Comparison of ENCODE assay signal across 8 cellular contexts in genomic region chr10:97632949-97633884, GRCh38. TPM values are rescaled to one million over a fixed set of nuclear protein-coding genes. Genes with fewer than 3 reads are reported as not detected.
A peak's percentile ranks its signal among the peaks of the same experiment; 100 is the strongest.
DNase-seq lines count a peak whose midpoint lies in the region; ATAC-seq and TF ChIP-seq lines count a peak whose summit lies in the region.

Gene MORN4 (minus strand): TSS chr10:97633500. CDS start chr10:97619653, 13,847 bp downstream.

- H3K36me3 ChIP-seq in heart right ventricle: no peaks in the 10 kb centered on the region
- no peaks in the 10 kb centered on the region for H3K36me3 ChIP-seq in tibial nerve

- H3K27ac ChIP-seq in heart right ventricle (peak within 1 kb of the TSS in 9 of 10 donors; percentile 25 to 77 (median 62)), tibial nerve (peak within 1 kb of the TSS; percentile 19 to 85 (median 37))

- H3K4me3 ChIP-seq in heart right ventricle (peak within 1 kb of the TSS; percentile 33 to 81 (median 71)), tibial nerve (peak within 1 kb of the TSS; percentile 62 to 91 (median 71))

- H3K9me3 ChIP-seq in heart right ventricle (no peaks in the 10 kb centered on the region), tibial nerve (no peaks in the 10 kb centered on the region)

- peak in 1 of 2 donors; percentile 70 for TF ChIP-seq EP300 in tibial nerve (IDR thresholded peaks at IDR 0.05)

- peak; percentile 90 for DNase-seq in GM10266 (ENCODE audit: extremely low spot score)
- peak; percentile 88 to 94 (median 91) for DNase-seq in NCI-H1417 (lab: John Stamatoyannopoulos, UW)
- DNase-seq in SW480 (ENCODE audit: low spot score): peak; percentile 90
- DNase-seq in amniotic epithelial cell (ENCODE audit: low read depth): peak; percentile 85
- peak; percentile 93 to 96 for DNase-seq in heart right ventricle
- DNase-seq in pons (ENCODE audit: low spot score): peak; percentile 86
- DNase-seq in tibial nerve (ENCODE audit: low spot score in 2 of 2): peak; percentile 92 to 95

- H3K4me1 ChIP-seq in heart right ventricle (peaks cover 0 to 14% (median 9%) of the 10 kb centered on the region in 9 donors), tibial nerve (peaks cover 0 to 18% (median 3%) of the 10 kb centered on the region in 4 donors)

- peak in 1 of 2 donors; percentile 25 for TF ChIP-seq POLR2A in tibial nerve (IDR thresholded peaks at IDR 0.05)

- intact Hi-C loops in heart right ventricle (cut with DNase I): loop anchor here in 1 of 10 donors (10.0 kb wide), 1 partner anchor 208 kb away; the partner anchor contains the start of gene PGAM1

- TF ChIP-seq CTCF in GM10266 (IDR thresholded peaks at IDR 0.05; ENCODE audit: control insufficient read depth, insufficient read depth, low read depth, missing control alignments) (no peak), heart right ventricle (IDR thresholded peaks at IDR 0.05) (no peak), tibial nerve (IDR thresholded peaks at IDR 0.05) (peak in 1 of 5 experiments; percentile 21)

- WGBS in heart right ventricle, 2 donors: 3% methylated on average over 60 to 62 of the region's 62 CpGs
- WGBS in tibial nerve, 2 donors: 3 to 5% methylated on average over 56 to 62 of the region's 62 CpGs

- ATAC-seq in HG02610 (IDR thresholded peaks at IDR 0.05; ENCODE audit: unreplicated experiment): peak; percentile 99
- peak; percentile 98 to 100 (median 100) for ATAC-seq in heart right ventricle

- H3K27me3 ChIP-seq in heart right ventricle: no peaks in the 10 kb centered on the region
- H3K27me3 ChIP-seq in tibial nerve: no peaks in the 10 kb centered on the region

RNA-seq across cellular contexts. Expression of gene MORN4, which starts in this region (rescaled TPM):
- 10 to 100 TPM in 8 of 10 donors, 1 to 10 TPM in 2; 4.4 to 17.1 (median 12.8) TPM for total RNA-seq in heart right ventricle
- 10 to 100 TPM; 16.0 to 17.6 TPM for polyA plus RNA-seq in heart right ventricle
- 1 to 10 TPM; 3.7 to 8.2 (median 7.1) TPM for total RNA-seq in tibial nerve

Comparison
In these comparisons a context has a peak if more than half of its experiments do, and no peak if none do; other contexts are left out.
1. Peak in every context shown above with its lines: DNase-seq, ATAC-seq, H3K4me3 ChIP-seq and H3K27ac ChIP-seq.